16 cellular contexts compared by ENCODE assay signal in genomic region chr1:58786927-58787245, GRCh38. TPM values are rescaled to one million over a fixed set of nuclear protein-coding genes. Genes with fewer than 3 reads are reported as not detected.
DNase-seq lines count a peak whose midpoint lies in the region; ATAC-seq and TF ChIP-seq lines count a peak whose summit lies in the region.
"Had no signal": no experiment of that assay in that cellular context is flagged by ENCODE, and none has a peak within 500 bp of the region (broad histone marks: within the 10 kb centered on the region; RNA-seq: fewer than 3 reads in every experiment).

No MANE protein-coding gene starts in this region.

- H3K27ac ChIP-seq in CD8-positive, alpha-beta T cell (ENCODE audit: low read depth, low read length), result no peak overlapping the region
- peak overlapping the region; percentile 100 for H3K27ac ChIP-seq in skeletal muscle tissue (ENCODE audit: low read depth, low read length)
- H3K27ac ChIP-seq: SJCRH30 had no signal

- no peaks in the 10 kb centered on the region for H3K9me3 ChIP-seq in CD8-positive, alpha-beta T cell (ENCODE audit: low read length)
- no peaks in the 10 kb centered on the region for H3K9me3 ChIP-seq in skeletal muscle tissue (ENCODE audit: control insufficient read depth in 3 of 3, low read length in 3 of 3)

- no peaks in the 10 kb centered on the region for H3K27me3 Mint-ChIP-seq in CD8-positive, alpha-beta T cell (ENCODE audit: low read depth)
- H3K27me3 Mint-ChIP-seq in T-cell (peaks cover 0 to 2% of the 10 kb centered on the region in 2 donors), immature natural killer cell (ENCODE audit: low read depth in 3 of 3) (peaks cover 25 to 38% (median 31%) of the 10 kb centered on the region in 3 donors)
- H3K27me3 Mint-ChIP-seq: stimulated activated naive CD8-positive, alpha-beta T cell treated with anti-CD3 and anti-CD28 coated beads, Interleukin-15, amount 100 ng/mL, for 72 hours had no signal

- CTCF ChIA-PET in CD8-positive, alpha-beta T cell (lab: Charles Lee), result interaction anchor here (1.4 to 1.9 kb wide), 2 partner anchors 109 to 290 kb away, joined by 4 to 6 read pairs; no protein-coding TSS in a partner anchor
- CTCF ChIA-PET in T-cell (lab: Charles Lee), result no interaction called here

- H3K36me3 Mint-ChIP-seq in CD8-positive, alpha-beta T cell, result peaks cover 44% of the 10 kb centered on the region
- H3K36me3 Mint-ChIP-seq in T-cell (peaks cover 43% of the 10 kb centered on the region), immature natural killer cell (peaks cover 3 to 13% (median 6%) of the 10 kb centered on the region in 3 donors)

- intact Hi-C loops in CD8-positive, alpha-beta T cell (cut with DNase I, micrococcal nuclease), result loop anchor here (5.0 to 10.0 kb wide), 5 partner anchors 115 to 1028 kb away; partner anchors contain the start of genes HOOK1 (in 1 of the 2) and OMA1 (in 1 of the 2)

- H3K9ac ChIP-seq in skeletal muscle tissue (ENCODE audit: low read depth in 1 of 3, low read length in 3 of 3), result no peak overlapping the region

- no peak for ATAC-seq in CD8-positive, alpha-beta T cell
- ATAC-seq in T-cell (replicated peaks in 1 of 4) (no peak), GM19023 (IDR thresholded peaks at IDR 0.05; ENCODE audit: unreplicated experiment) (no peak), HG02840 (IDR thresholded peaks at IDR 0.05; ENCODE audit: low FRiP score, unreplicated experiment) (no peak)
- ATAC-seq: activated CD8-positive, alpha-beta T cell treated with anti-CD3 and anti-CD28 coated beads, Interleukin-2, amount 10 ng/mL, durations not matched to agents 7 days and 5 days; stimulated activated naive CD8-positive, alpha-beta T cell treated with anti-CD3 and anti-CD28 coated beads, Interleukin-15, amount 100 ng/mL, for 72 hours had no signal

- no peak overlapping the region for H3K4me3 Mint-ChIP-seq in CD8-positive, alpha-beta T cell
- H3K4me3 Mint-ChIP-seq in T-cell (peak overlapping the region in 2 of 3 donors; percentile 97 to 98), immature natural killer cell (peak overlapping the region in 3 of 5 donors; percentile 22 to 96 (median 91))

- H3K27ac Mint-ChIP-seq in CD8-positive, alpha-beta T cell, result peak overlapping the region; percentile 97
- peak overlapping the region; percentile 50 to 98 for H3K27ac Mint-ChIP-seq in T-cell
- peak overlapping the region; percentile 51 to 100 (median 97) for H3K27ac Mint-ChIP-seq in immature natural killer cell
- H3K27ac Mint-ChIP-seq: activated CD8-positive, alpha-beta T cell treated with anti-CD3 and anti-CD28 coated beads, Interleukin-2, amount 10 ng/mL, durations not matched to agents 7 days and 5 days; stimulated activated naive CD8-positive, alpha-beta T cell treated with anti-CD3 and anti-CD28 coated beads, Interleukin-15, amount 100 ng/mL, for 72 hours had no signal

- POLR2A ChIA-PET in CD8-positive, alpha-beta T cell (lab: Charles Lee), result no interaction called here
- POLR2A ChIA-PET in T-cell (lab: Charles Lee), result no interaction called here

- H3K4me3 ChIP-seq in CD8-positive, alpha-beta T cell (ENCODE audit: low read depth, low read length), result no peak overlapping the region
- no peak overlapping the region for H3K4me3 ChIP-seq in skeletal muscle tissue (ENCODE audit: low read length in 3 of 3)
- H3K4me3 ChIP-seq: SJCRH30, spleen had no signal

- H3K27me3 ChIP-seq in CD8-positive, alpha-beta T cell (ENCODE audit: insufficient read depth, low read length), result no peaks in the 10 kb centered on the region
- H3K27me3 ChIP-seq in skeletal muscle tissue (ENCODE audit: control insufficient read depth in 3 of 3, insufficient read depth in 3 of 3, low read length in 3 of 3), result no peaks in the 10 kb centered on the region
- H3K27me3 ChIP-seq: SJCRH30 had no signal

- H3K4me1 ChIP-seq in CD8-positive, alpha-beta T cell (ENCODE audit: insufficient read depth, low read length), result peaks cover 4% of the 10 kb centered on the region
- peaks cover 8 to 24% (median 12%) of the 10 kb centered on the region in 3 donors for H3K4me1 ChIP-seq in skeletal muscle tissue (ENCODE audit: control insufficient read depth in 3 of 3, insufficient read depth in 3 of 3, low read length in 3 of 3)

- no peak for DNase-seq in CD8-positive, alpha-beta T cell
- DNase-seq in T-cell, result no peak
- no peak for DNase-seq in immature natural killer cell
- DNase-seq in NCI-H146 treated with DMSO at 0.1 percent for 48 hours (lab: John Stamatoyannopoulos, UW; ENCODE audit: unreplicated experiment), result no peak
- DNase-seq in NCI-H2029 (lab: John Stamatoyannopoulos, UW), result no peak
- DNase-seq: activated CD8-positive, alpha-beta T cell treated with anti-CD3 and anti-CD28 coated beads, Interleukin-2, amount 10 ng/mL, durations not matched to agents 7 days and 5 days; activated gamma-delta T cell treated with Interleukin-2 at 50 U/mL for 16 hours; effector memory CD4-positive, alpha-beta T cell; foreskin melanocyte; NCI-H2171; SJCRH30; spleen; stimulated activated naive CD8-positive, alpha-beta T cell treated with anti-CD3 and anti-CD28 coated beads, Interleukin-15, amount 100 ng/mL, for 72 hours had no signal

- H3K9me3 Mint-ChIP-seq in CD8-positive, alpha-beta T cell, result peaks cover 12% of the 10 kb centered on the region
- H3K9me3 Mint-ChIP-seq in T-cell (peaks cover 5 to 11% (median 7%) of the 10 kb centered on the region in 3 donors), immature natural killer cell (no peaks in the 10 kb centered on the region)

- peaks cover 45% of the 10 kb centered on the region for H3K4me1 Mint-ChIP-seq in CD8-positive, alpha-beta T cell (ENCODE audit: low read depth)
- peaks cover 45 to 49% (median 49%) of the 10 kb centered on the region in 3 donors for H3K4me1 Mint-ChIP-seq in T-cell
- peaks cover 29 to 35% of the 10 kb centered on the region in 2 donors for H3K4me1 Mint-ChIP-seq in immature natural killer cell

- no peaks in the 10 kb centered on the region for H3K36me3 ChIP-seq in CD8-positive, alpha-beta T cell (ENCODE audit: insufficient read depth, low read length)
- H3K36me3 ChIP-seq in skeletal muscle tissue (ENCODE audit: control insufficient read depth in 3 of 3, insufficient read depth in 3 of 3, low read length in 3 of 3), result peaks cover 8 to 15% (median 11%) of the 10 kb centered on the region in 3 donors

- TF ChIP-seq CTCF in CD8-positive, alpha-beta T cell (IDR thresholded peaks at IDR 0.05), result no peak

RNA-seq across cellular contexts. Expression of gene JUN, which starts 3.0 kb away (rescaled TPM):
- total RNA-seq in CD8-positive, alpha-beta T cell, result 100 to 1,000 TPM; 595 to 598 TPM
- total RNA-seq in T-cell, result 1,000 to 10,000 TPM in 1 of 5 donors, 100 to 1,000 TPM in 1, 10 to 100 TPM in 3; 43.2 to 1,335 (median 56.6) TPM
- polyA plus RNA-seq in immature natural killer cell, result 10 to 100 TPM; 18.7 to 58.4 (median 18.9) TPM
- total RNA-seq in skeletal muscle tissue, result 103 TPM
